ENCODE assay signal across 16 cellular contexts in the genomic region with DNA sequence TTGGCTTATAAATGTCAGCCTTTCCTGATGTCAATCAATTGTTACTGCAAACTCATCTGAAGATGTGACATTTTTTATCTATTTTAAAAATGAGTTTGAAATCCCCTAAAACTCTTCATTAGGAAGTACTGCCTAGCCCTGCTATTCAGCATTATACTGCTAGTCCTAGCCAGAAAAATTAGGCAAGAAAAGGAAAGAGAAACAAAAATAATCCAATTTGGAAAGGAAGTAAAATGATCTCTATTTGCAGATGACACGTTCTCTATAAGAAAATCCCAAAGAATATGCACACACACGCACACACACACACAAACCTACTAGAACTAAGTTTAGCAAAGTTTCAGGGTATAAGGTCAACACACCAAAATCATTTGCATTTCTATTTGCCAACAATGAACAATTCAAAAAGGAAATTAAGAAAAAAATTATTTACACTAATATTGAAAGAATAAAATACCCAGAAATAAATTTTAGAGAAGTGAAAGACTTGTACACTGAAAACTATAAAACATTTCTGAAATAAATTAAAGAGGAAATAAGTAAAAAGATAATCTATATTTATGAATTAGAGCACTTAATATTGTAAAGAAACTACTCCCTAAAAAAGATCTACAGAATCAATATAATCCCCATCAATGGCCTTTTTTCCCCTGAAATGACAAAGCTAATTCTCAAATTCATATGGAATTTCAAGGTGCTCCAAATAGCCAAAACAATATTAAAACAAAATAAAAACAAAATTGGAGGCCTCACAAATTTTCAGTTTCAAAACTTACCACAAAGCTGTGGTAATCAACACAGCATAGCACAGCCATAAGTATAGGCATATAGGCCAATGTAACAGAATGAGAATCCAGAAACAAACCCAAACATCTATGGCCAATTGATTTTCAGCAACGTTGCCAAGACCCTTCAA.
DNase-seq lines count a peak whose midpoint lies in the region; ATAC-seq, FAIRE-seq and TF ChIP-seq lines count a peak whose summit lies in the region.
"Had no signal": no experiment of that assay in that cellular context is flagged by ENCODE, and none has a peak within 500 bp of the region (broad histone marks: within the 10 kb centered on the region; RNA-seq: fewer than 3 reads in every experiment).

No MANE protein-coding gene starts in this region.

- in situ Hi-C loops in GM13976 (cut with MboI; ENCODE audit: low sequenced_read_pairs, unreplicated experiment): no loop called here

- ATAC-seq in GM21381 (IDR thresholded peaks at IDR 0.05; ENCODE audit: unreplicated experiment) (peak; percentile 71), HG02981 (IDR thresholded peaks at IDR 0.05; ENCODE audit: unreplicated experiment) (peak; percentile 72), HG03575 (IDR thresholded peaks at IDR 0.05; ENCODE audit: extremely low read depth, insufficient number of reproducible peaks, low FRiP score, unreplicated experiment) (peak; percentile 46), omental fat pad (ENCODE audit: low FRiP score) (no peak)
- ATAC-seq: activated T-cell treated with anti-CD3 and anti-CD28 coated beads, Interleukin-2, amount 50 U/mL, for 72 hours; body of pancreas; left ventricle myocardium superior had no signal

- peak; percentile 73 for FAIRE-seq in GM18507 (lab: Jason Lieb, UNC)

- DNase-seq in GM18507 (ENCODE audit: extremely low spot score, insufficient read length, low read depth) (no peak), mucosa of gallbladder (ENCODE audit: low spot score) (no peak), DMS 273 treated with DMSO at 0.1 percent for 48 hours (lab: John Stamatoyannopoulos, UW) (no peak), omental fat pad (ENCODE audit: low spot score) (no peak), GM13976 (ENCODE audit: low spot score) (no peak)
- DNase-seq: activated T-cell treated with anti-CD3 and anti-CD28 coated beads, Interleukin-2, amount 50 U/mL, for 72 hours; BE2C; body of pancreas; EL; head of caudate nucleus; left ventricle myocardium superior; MV-4-11; spleen had no signal

- no peak for TF ChIP-seq CTCF in omental fat pad (IDR thresholded peaks at IDR 0.05)
- no peak for TF ChIP-seq CTCF in GM13976 (IDR thresholded peaks at IDR 0.05; ENCODE audit: borderline replicate concordance, control extremely low read depth, extremely low read depth, insufficient read depth, missing control alignments)
